In genomic region chr2:234987754-234988153, GRCh38 we compare ENCODE assay signal across 2 cellular contexts.
TF ChIP-seq lines count a peak whose summit lies in the region.

No MANE protein-coding gene starts in this region.

TF ChIP-seq in A549, 52 proteins besides CTCF, POLR2A, EP300 and RAD21 (continued from another document):
- no peak for TF ChIP-seq CHD2 (IDR thresholded peaks at IDR 0.05; ENCODE audit: low read length, partially characterized antibody)

TF ChIP-seq in IMR-90, 13 proteins besides CTCF, POLR2A, EP300 and RAD21 (continued from another document):
- TF ChIP-seq RFX5 (IDR thresholded peaks at IDR 0.05; ENCODE audit: low read depth, low read length) (no peak), BHLHE40 (IDR thresholded peaks at IDR 0.05; ENCODE audit: low read depth, low read length) (no peak), NFE2L2 (IDR thresholded peaks at IDR 0.05; ENCODE audit: low read depth, low read length) (no peak), CEBPB (IDR thresholded peaks at IDR 0.05; ENCODE audit: low read depth, low read length) (no peak), MXI1 (IDR thresholded peaks at IDR 0.05; ENCODE audit: borderline replicate concordance, low read depth, low read length) (no peak), CHD1 (IDR thresholded peaks at IDR 0.05; ENCODE audit: low read depth, low read length) (no peak), ELK1 (IDR thresholded peaks at IDR 0.05; ENCODE audit: borderline replicate concordance, low read depth, low read length) (no peak), USF2 (IDR thresholded peaks at IDR 0.05; ENCODE audit: low read depth, low read length) (no peak), SMC3 (IDR thresholded peaks at IDR 0.05; ENCODE audit: low read depth, low read length) (no peak), FOS (IDR thresholded peaks at IDR 0.05; ENCODE audit: low read depth, low read length) (no peak), MAFK (IDR thresholded peaks at IDR 0.05; ENCODE audit: low read depth, low read length) (no peak), MAZ (IDR thresholded peaks at IDR 0.05; ENCODE audit: borderline replicate concordance, low read depth, low read length) (no peak)
